1 cellular context compared by ENCODE assay signal in genomic region chr19:47779524-47780214, GRCh38.
TF ChIP-seq lines count a peak whose summit lies in the region.

No MANE protein-coding gene starts in this region.

TF ChIP-seq in IMR-90, 13 proteins besides CTCF, POLR2A, EP300 and RAD21 (continued from another document):
- TF ChIP-seq MXI1 (IDR thresholded peaks at IDR 0.05; ENCODE audit: borderline replicate concordance, low read depth, low read length) = no peak
